Comparison of ENCODE assay signal across 11 cellular contexts in the genomic region with DNA sequence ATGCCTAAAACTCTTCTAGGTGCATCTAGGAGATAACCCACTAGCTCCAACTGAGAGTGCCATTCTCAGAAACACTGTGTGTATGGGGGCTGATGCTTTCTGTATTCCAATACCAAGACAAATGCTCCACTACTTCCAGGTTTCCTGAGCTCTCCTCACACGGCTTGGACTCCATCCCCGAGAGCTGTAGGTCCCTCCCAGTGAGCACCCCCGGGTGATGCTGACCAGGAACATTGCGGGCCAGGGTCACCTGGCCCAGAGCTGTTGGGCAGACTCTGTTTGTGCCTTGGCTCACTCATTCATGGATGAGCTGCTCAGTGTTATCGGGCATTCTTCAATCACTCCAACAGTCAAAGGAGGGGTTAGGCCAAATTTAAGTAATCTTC. TPM values are rescaled to one million over a fixed set of nuclear protein-coding genes. Genes with fewer than 3 reads are reported as not detected.
DNase-seq lines count a peak whose midpoint lies in the region; ATAC-seq and TF ChIP-seq lines count a peak whose summit lies in the region.
"Had no signal": no experiment of that assay in that cellular context is flagged by ENCODE, and none has a peak within 500 bp of the region (broad histone marks: within the 10 kb centered on the region; RNA-seq: fewer than 3 reads in every experiment).

No MANE protein-coding gene starts in this region.

- H4K20me1 ChIP-seq in osteoblast (ENCODE audit: insufficient read depth, low read length) = no peaks in the 10 kb centered on the region

- no peak for DNase-seq in right atrium auricular region (ENCODE audit: low spot score)
- no peak for DNase-seq in Right ventricle myocardium inferior (ENCODE audit: missing footprints)
- no peak for DNase-seq in epithelial cell of prostate (ENCODE audit: low read depth, low spot score)
- DNase-seq in osteoblast (ENCODE audit: insufficient read length, low spot score, missing footprints) = peak; percentile 35
- no peak for DNase-seq in kidney glomerular epithelial cell (lab: John Stamatoyannopoulos, UW)
- DNase-seq: central memory CD4-positive, alpha-beta T cell; NCI-H1694; stimulated activated naive CD8-positive, alpha-beta T cell treated with anti-CD3 and anti-CD28 coated beads, Interleukin-15, Interleukin-2, amounts not matched to agents 100 U/mL and 50 U/mL, for 24 hours had no signal

- no peak for ATAC-seq in Right ventricle myocardium inferior
- ATAC-seq in GM21619 (IDR thresholded peaks at IDR 0.05; ENCODE audit: unreplicated experiment) = no peak
- no peak for ATAC-seq in GM19035 (IDR thresholded peaks at IDR 0.05; ENCODE audit: unreplicated experiment)
- no peak for ATAC-seq in HG02623 (IDR thresholded peaks at IDR 0.05; ENCODE audit: unreplicated experiment)

- H3K9me3 ChIP-seq in right atrium auricular region = no peaks in the 10 kb centered on the region
- no peaks in the 10 kb centered on the region for H3K9me3 ChIP-seq in osteoblast (ENCODE audit: low read depth, low read length)

- H3K27me3 ChIP-seq in right atrium auricular region (no peaks in the 10 kb centered on the region), osteoblast (ENCODE audit: insufficient read depth, low read length) (no peaks in the 10 kb centered on the region)

- intact Hi-C loops in Right ventricle myocardium inferior (cut with DNase I) = no loop called here

- H3K4me2 ChIP-seq in osteoblast (ENCODE audit: insufficient read depth, low read length) = peak overlapping the region; percentile 49

- H3K36me3 ChIP-seq in right atrium auricular region = no peaks in the 10 kb centered on the region
- no peaks in the 10 kb centered on the region for H3K36me3 ChIP-seq in osteoblast (ENCODE audit: insufficient read depth, low read length)

- no peak for TF ChIP-seq CTCF in right atrium auricular region (IDR thresholded peaks at IDR 0.05)
- TF ChIP-seq CTCF in osteoblast (IDR thresholded peaks at IDR 0.05; ENCODE audit: extremely low read depth, low read depth, low read length) = no peak

- no peak overlapping the region for H2AFZ ChIP-seq in osteoblast (ENCODE audit: low read length)

- H3K4me1 ChIP-seq in right atrium auricular region (peaks cover 0 to 94% of the 10 kb centered on the region in 2 donors), osteoblast (ENCODE audit: insufficient read depth, low read length) (peaks cover 69% of the 10 kb centered on the region)

- H3K4me3 ChIP-seq in right atrium auricular region (no peak overlapping the region), osteoblast (ENCODE audit: insufficient read depth, low read length) (peak overlapping the region; percentile 6)

- peaks cover 60% of the 10 kb centered on the region for H3K79me2 ChIP-seq in osteoblast (ENCODE audit: insufficient read depth, low read length)

- H3K27ac ChIP-seq in right atrium auricular region (peak overlapping the region; percentile 94 to 99), epithelial cell of prostate (peak overlapping the region; percentile 97), osteoblast (ENCODE audit: low read depth, low read length) (peak overlapping the region; percentile 92)

RNA-seq across cellular contexts. Expression of a gene that starts 7.0 kb away (rescaled TPM):
- total RNA-seq in right atrium auricular region (10 to 100 TPM; 32.5 to 33.3 TPM), Right ventricle myocardium inferior (49.1 TPM), osteoblast (21.0 and 22.4 TPM in 2 replicates)

RNA-seq across cellular contexts. Expression of a gene that starts 39.9 kb away (rescaled TPM):
- total RNA-seq in right atrium auricular region (10 to 100 TPM; 65.9 to 77.1 TPM), Right ventricle myocardium inferior (74.2 TPM), osteoblast (51.9 and 58.6 TPM in 2 replicates)

RNA-seq across cellular contexts. Expression of a gene that starts 58.9 kb away (rescaled TPM):
- 100 to 1,000 TPM in 1 of 2 donors, 10 to 100 TPM in 1; 70.6 to 101 TPM for total RNA-seq in right atrium auricular region
- total RNA-seq in Right ventricle myocardium inferior = 92.8 TPM
- 214 and 247 TPM in 2 replicates for total RNA-seq in osteoblast
